8 cellular contexts compared by ENCODE assay signal in the genomic region with DNA sequence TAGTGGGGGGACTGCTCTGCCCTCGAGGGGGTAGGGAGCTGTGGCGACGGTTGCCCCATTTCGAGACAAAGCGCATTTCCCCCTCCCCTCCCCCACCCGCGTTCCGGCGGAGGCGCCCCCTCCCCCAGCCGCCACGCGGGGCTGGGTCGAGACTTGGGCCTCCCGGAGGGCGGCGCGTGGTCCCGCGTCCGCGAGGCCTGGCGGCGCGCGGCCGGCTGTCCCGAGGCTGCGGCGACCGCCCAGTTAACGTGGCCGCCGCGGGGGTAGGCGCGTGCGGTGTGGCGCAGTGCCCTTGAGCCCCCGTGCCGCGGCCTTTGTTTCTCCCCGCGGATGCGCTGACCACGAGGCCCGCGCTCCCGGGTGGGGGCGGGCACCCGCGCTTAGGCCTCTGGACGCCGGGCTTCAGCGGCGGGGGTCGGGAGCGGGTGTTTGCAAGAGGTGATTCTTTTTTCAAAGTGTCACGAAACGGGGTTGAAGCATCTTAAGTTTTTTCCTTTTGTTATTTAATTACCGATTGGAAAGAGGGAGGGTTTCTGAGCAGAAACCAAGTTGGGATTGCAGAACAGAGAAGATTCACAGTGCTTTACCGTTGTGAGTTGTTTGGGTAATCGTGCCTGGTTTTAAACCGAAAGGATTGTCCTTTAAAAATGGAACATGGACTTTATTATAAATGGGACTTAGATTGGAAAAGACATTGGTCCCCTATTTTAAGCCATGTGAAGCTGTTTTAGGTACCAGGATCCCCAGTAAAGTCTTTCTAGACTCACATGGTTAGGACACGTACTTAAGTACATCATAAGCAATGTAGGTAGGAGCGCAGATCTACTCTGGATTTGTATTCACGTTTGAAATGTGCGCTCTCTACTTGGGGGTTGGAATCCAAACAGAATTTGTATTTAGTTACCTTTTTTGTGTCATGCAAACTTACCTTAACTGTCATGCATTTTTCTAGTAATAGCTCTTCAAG. TPM values are rescaled to one million over a fixed set of nuclear protein-coding genes. Genes with fewer than 3 reads are reported as not detected.
DNase-seq lines count a peak whose midpoint lies in the region; ATAC-seq and TF ChIP-seq lines count a peak whose summit lies in the region.

No MANE protein-coding gene starts in this region.

- CTCF ChIA-PET in activated B cell treated with CpG ODN at 0.5 μM for 24 hours (lab: Charles Lee), result interaction anchor here (0.7 to 2.0 kb wide), 8 partner anchors 51 to 309 kb away, joined by 3 to 7 read pairs (median 3); a partner anchor contains a TSS

- no peak for ATAC-seq in activated CD4-positive, CD25-positive, alpha-beta regulatory T cell treated with anti-CD3 and anti-CD28 coated beads, Interleukin-2, amount 50 U/mL, for 24 hours
- no peak for ATAC-seq in activated B cell treated with CpG ODN at 0.5 μM for 24 hours (ENCODE audit: low read depth)
- peak; percentile 3 for ATAC-seq in left lung

- peak overlapping the region; percentile 86 for H3K27ac Mint-ChIP-seq in activated B cell treated with CpG ODN at 0.5 μM for 24 hours

- H3K27me3 Mint-ChIP-seq in activated B cell treated with CpG ODN at 0.5 μM for 24 hours, result no peaks in the 10 kb centered on the region

- peak overlapping the region; percentile 87 for H3K4me3 Mint-ChIP-seq in activated B cell treated with CpG ODN at 0.5 μM for 24 hours

- H3K36me3 Mint-ChIP-seq in activated B cell treated with CpG ODN at 0.5 μM for 24 hours (ENCODE audit: low read depth), result peaks cover 63% of the 10 kb centered on the region

- peaks cover 42% of the 10 kb centered on the region for H3K4me1 Mint-ChIP-seq in activated B cell treated with CpG ODN at 0.5 μM for 24 hours

- no peak for TF ChIP-seq CTCF in activated B cell treated with CpG ODN at 0.5 μM for 24 hours (IDR thresholded peaks at IDR 0.05)
- TF ChIP-seq CTCF in choroid plexus epithelial cell (conservative IDR thresholded peaks at IDR 0.05; ENCODE audit: low read depth, low read length), result no peak
- TF ChIP-seq CTCF in left lung (IDR thresholded peaks at IDR 0.05), result no peak

- H3K4me1 ChIP-seq in left lung, result peaks cover 21 to 41% of the 10 kb centered on the region in 2 donors

- H3K27me3 ChIP-seq in left lung, result no peaks in the 10 kb centered on the region

- intact Hi-C loops in activated B cell treated with CpG ODN at 0.5 μM for 24 hours (cut with micrococcal nuclease), result loop anchor here (1.0 to 5.0 kb wide), 3 partner anchors 8 to 465 kb away; a partner anchor contains a TSS
- intact Hi-C loops in left lung (cut with DNase I), result no loop called here

- no peaks in the 10 kb centered on the region for H3K9me3 ChIP-seq in left lung

- peak; percentile 41 to 55 (median 50) for DNase-seq in activated CD4-positive, CD25-positive, alpha-beta regulatory T cell (lab: John Stamatoyannopoulos, UW)
- DNase-seq in Jurkat, Clone E6-1 (ENCODE audit: low read depth, low spot score), result no peak
- DNase-seq in activated B cell treated with CpG ODN at 0.5 μM for 24 hours, result no peak
- DNase-seq in choroid plexus epithelial cell (ENCODE audit: low read depth), result no peak
- peak in 1 of 2 donors; percentile 87 for DNase-seq in left lung
- peak; percentile 60 for DNase-seq in stimulated activated CD4-positive, alpha-beta T cell treated with anti-CD3 and anti-CD28 coated beads, Interleukin-1b, Interleukin-23, amount 100 ng/mL, for 48 hours
- DNase-seq in DMS153 treated with DMSO at 0.1 percent for 48 hours (lab: John Stamatoyannopoulos, UW; ENCODE audit: unreplicated experiment), result no peak

- POLR2A ChIA-PET in activated B cell treated with CpG ODN at 0.5 μM for 24 hours (lab: Charles Lee), result interaction anchor here (0.7 to 6.5 kb wide), 24 partner anchors 10 to 659 kb away, joined by 3 to 110 read pairs (median 11); a partner anchor contains a TSS

- peak overlapping the region; percentile 98 to 100 for H3K27ac ChIP-seq in left lung

- H3K36me3 ChIP-seq in left lung, result peaks cover 0 to 15% of the 10 kb centered on the region in 2 donors

- H3K9me3 Mint-ChIP-seq in activated B cell treated with CpG ODN at 0.5 μM for 24 hours, result no peaks in the 10 kb centered on the region

- H3K4me3 ChIP-seq in Jurkat, Clone E6-1 (ENCODE audit: low read length), result peak overlapping the region; percentile 61
- H3K4me3 ChIP-seq in choroid plexus epithelial cell (ENCODE audit: low read depth, low read length), result peak overlapping the region; percentile 93
- H3K4me3 ChIP-seq in left lung, result peak overlapping the region; percentile 93

RNA-seq across cellular contexts. Expression of a gene that starts 0.8 kb away (rescaled TPM):
- 591 TPM for polyA plus RNA-seq in Jurkat, Clone E6-1 (2012; ENCODE audit: insufficient read depth, insufficient read length)
- total RNA-seq in activated B cell treated with CpG ODN at 0.5 μM for 24 hours (123 and 125 TPM in 2 replicates), left lung (100 to 1,000 TPM in 1 of 2 donors, 10 to 100 TPM in 1; 92.2 to 107 TPM)

RNA-seq across cellular contexts. Expression of a gene that starts 1.8 kb away (rescaled TPM):
- polyA plus RNA-seq in Jurkat, Clone E6-1 (2012; ENCODE audit: insufficient read depth, insufficient read length), result 1,958 TPM
- total RNA-seq in activated B cell treated with CpG ODN at 0.5 μM for 24 hours (618 and 634 TPM in 2 replicates), left lung (100 to 1,000 TPM; 338 to 456 TPM)

RNA-seq across cellular contexts. Expression of a gene that starts 50.3 kb away (rescaled TPM):
- polyA plus RNA-seq in Jurkat, Clone E6-1 (2012; ENCODE audit: insufficient read depth, insufficient read length), result 25.8 TPM
- total RNA-seq in activated B cell treated with CpG ODN at 0.5 μM for 24 hours, result 2.7 and 3.0 TPM in 2 replicates
- 1 to 10 TPM; 4.9 to 5.9 TPM for total RNA-seq in left lung

Comparison
In these comparisons a context has a peak if more than half of its experiments do, and no peak if none do; other contexts are left out.
1. DNase-seq: peak in activated CD4-positive, CD25-positive, alpha-beta regulatory T cell (4 of 4) and stimulated activated CD4-positive, alpha-beta T cell treated with anti-CD3 and anti-CD28 coated beads, Interleukin-1b, Interleukin-23, amount 100 ng/mL, for 48 hours (single experiment); none in Jurkat, Clone E6-1 (single experiment), activated B cell treated with CpG ODN at 0.5 μM for 24 hours (single experiment), choroid plexus epithelial cell (single experiment) and DMS153 treated with DMSO at 0.1 percent for 48 hours (single experiment).
2. Peak in every context shown above with its lines, with median percentiles within 50 percentile points of each other: H3K4me3 ChIP-seq.